Comparison of ENCODE assay signal across 13 cellular contexts in genomic region chr9:115022760-115023434, GRCh38.
DNase-seq lines count a peak whose midpoint lies in the region; ATAC-seq, FAIRE-seq and TF ChIP-seq lines count a peak whose summit lies in the region.
"Had no signal": no experiment of that assay in that cellular context is flagged by ENCODE, and none has a peak within 500 bp of the region (broad histone marks: within the 10 kb centered on the region; RNA-seq: fewer than 3 reads in every experiment).

No MANE protein-coding gene starts in this region.

- no peak for TF ChIP-seq CTCF in fibroblast of mammary gland (conservative IDR thresholded peaks at IDR 0.05; ENCODE audit: control insufficient read depth, insufficient read depth, low read depth, low read length)
- TF ChIP-seq CTCF in smooth muscle cell (IDR thresholded peaks at IDR 0.05; ENCODE audit: borderline replicate concordance, insufficient read depth, poor library complexity, severe bottlenecking): no peak

- DNase-seq in ELR (ENCODE audit: low read depth) (peak; percentile 97), RCC 7860 (ENCODE audit: low spot score) (peak; percentile 84), fibroblast of mammary gland (ENCODE audit: low read depth) (peak; percentile 83), smooth muscle cell (lab: John Stamatoyannopoulos, UW; ENCODE audit: unreplicated experiment) (no peak), DMS153 treated with DMSO at 0.1 percent for 48 hours (lab: John Stamatoyannopoulos, UW; ENCODE audit: unreplicated experiment) (no peak)
- DNase-seq in activated T-cell treated with anti-CD3 and anti-CD28 coated beads, Interleukin-2, amount 50 U/mL, for 1 hour: no peak
- DNase-seq: activated CD4-positive, alpha-beta T cell treated with anti-CD3 and anti-CD28 coated beads for 1 hour; kidney; NCI-H446; PC-9; T-cell had no signal

- H3K4me3 ChIP-seq in fibroblast of mammary gland (ENCODE audit: control insufficient read depth, low read depth, low read length) (no peak overlapping the region), smooth muscle cell (no peak overlapping the region)
- H3K4me3 ChIP-seq: gastroesophageal sphincter, PC-9 had no signal

- H3K9ac ChIP-seq in smooth muscle cell (ENCODE audit: low read depth): no peak overlapping the region

- no peaks in the 10 kb centered on the region for H3K27me3 ChIP-seq in smooth muscle cell (ENCODE audit: low read depth)
- H3K27me3 ChIP-seq: gastroesophageal sphincter had no signal

- H3K27ac ChIP-seq in smooth muscle cell (ENCODE audit: low read depth): peak overlapping the region; percentile 59
- H3K27ac ChIP-seq: PC-9 had no signal

- WGBS in smooth muscle cell (ENCODE audit: low lambda C conversion rate): 49% methylated on average over 6 of the region's 6 CpGs

- H3K79me2 ChIP-seq in smooth muscle cell (ENCODE audit: low read depth): no peaks in the 10 kb centered on the region

- H3K4me2 ChIP-seq in smooth muscle cell: peak overlapping the region; percentile 3
- H3K4me2 ChIP-seq: PC-9 had no signal

- no peak overlapping the region for H2AFZ ChIP-seq in smooth muscle cell (ENCODE audit: low read depth)
- H2AFZ ChIP-seq: PC-9 had no signal

- peaks cover 39% of the 10 kb centered on the region for H3F3A ChIP-seq in smooth muscle cell (ENCODE audit: low read depth)

- H4K20me1 ChIP-seq in smooth muscle cell (ENCODE audit: low read depth): no peaks in the 10 kb centered on the region

- ATAC-seq in HG03460 (IDR thresholded peaks at IDR 0.05; ENCODE audit: unreplicated experiment): no peak
- ATAC-seq: gastroesophageal sphincter, T-cell had no signal

- peak; percentile 82 for FAIRE-seq in RCC 7860 (lab: Jason Lieb, UNC)
- FAIRE-seq: kidney had no signal

- H3K9me3 ChIP-seq in smooth muscle cell (replicated peaks; ENCODE audit: low read depth): no peaks in the 10 kb centered on the region
- H3K9me3 ChIP-seq: gastroesophageal sphincter had no signal

- H3K36me3 ChIP-seq in smooth muscle cell (ENCODE audit: low read depth): peaks cover 6% of the 10 kb centered on the region

- no peaks in the 10 kb centered on the region for H3K4me1 ChIP-seq in smooth muscle cell (ENCODE audit: low read depth)

Comparison
In these comparisons a context has a peak if more than half of its experiments do, and no peak if none do; other contexts are left out.
1. DNase-seq: peak in ELR (single experiment), RCC 7860 (single experiment) and fibroblast of mammary gland (single experiment); none in smooth muscle cell (single experiment), DMS153 treated with DMSO at 0.1 percent for 48 hours (single experiment) and activated T-cell treated with anti-CD3 and anti-CD28 coated beads, Interleukin-2, amount 50 U/mL, for 1 hour (single experiment).